Comparison of ENCODE assay signal across 10 cellular contexts in genomic region chr10:687583-688286, GRCh38. TPM values are rescaled to one million over a fixed set of nuclear protein-coding genes. Genes with fewer than 3 reads are reported as not detected.
DNase-seq lines count a peak whose midpoint lies in the region; FAIRE-seq and TF ChIP-seq lines count a peak whose summit lies in the region.
"Had no signal": no experiment of that assay in that cellular context is flagged by ENCODE, and none has a peak within 500 bp of the region (broad histone marks: within the 10 kb centered on the region; RNA-seq: fewer than 3 reads in every experiment).

No MANE protein-coding gene starts in this region.

- no peaks in the 10 kb centered on the region for H3K27me3 ChIP-seq in Caco-2 (replicated peaks; ENCODE audit: control insufficient read depth, insufficient read depth, low read length)
- no peaks in the 10 kb centered on the region for H3K27me3 ChIP-seq in hepatocyte

- no peaks in the 10 kb centered on the region for H3K9me3 Mint-ChIP-seq in Caco-2 (ENCODE audit: unreplicated experiment)
- H3K9me3 Mint-ChIP-seq: activated T-helper 17 cell treated with anti-CD3 and anti-CD28 coated beads, Interleukin-2, amount 50 U/mL, for 72 hours had no signal

- peak overlapping the region; percentile 81 for H3K4me3 Mint-ChIP-seq in Caco-2 (ENCODE audit: unreplicated experiment)
- H3K4me3 Mint-ChIP-seq: activated T-helper 17 cell treated with anti-CD3 and anti-CD28 coated beads, Interleukin-2, amount 50 U/mL, for 72 hours had no signal

- intact Hi-C loops in Caco-2 (cut with micrococcal nuclease; ENCODE audit: unreplicated experiment) = loop anchor here (1.0 kb wide), 1 partner anchor 176 kb away; no protein-coding TSS in a partner anchor

- WGBS in hepatocyte (ENCODE audit: low lambda C conversion rate, missing lambda C conversion rate) = 82% methylated on average over 19 of the region's 19 CpGs

- peaks cover 9% of the 10 kb centered on the region for H3K4me1 ChIP-seq in Caco-2
- H3K4me1 ChIP-seq in hepatocyte (ENCODE audit: insufficient read depth) = peaks cover 9% of the 10 kb centered on the region

- no peak overlapping the region for H3K9ac ChIP-seq in SK-N-MC (ENCODE audit: insufficient read length)

- H3K36me3 ChIP-seq in Caco-2 (ENCODE audit: control insufficient read depth, insufficient read depth, low read length) (no peaks in the 10 kb centered on the region), SK-N-MC (ENCODE audit: insufficient read depth, low read length) (no peaks in the 10 kb centered on the region), hepatocyte (replicated peaks; ENCODE audit: insufficient read depth, low read depth) (no peaks in the 10 kb centered on the region)

- peak overlapping the region; percentile 58; the same call in 1 of the 2 replicates for H3K4me3 ChIP-seq in Caco-2 (ENCODE audit: low read depth, low read length)
- H3K4me3 ChIP-seq in SK-N-MC = peak overlapping the region; percentile 82
- H3K4me3 ChIP-seq in hepatocyte = peak overlapping the region; percentile 89
- H3K4me3 ChIP-seq in retinal pigment epithelial cell (ENCODE audit: low read length) = peak overlapping the region; percentile 74

- H4K20me1 ChIP-seq in hepatocyte (ENCODE audit: insufficient read depth, poor library complexity, severe bottlenecking) = peaks cover 53% of the 10 kb centered on the region

- H3K4me1 Mint-ChIP-seq in Caco-2 (ENCODE audit: low read depth, unreplicated experiment) = peaks cover 14% of the 10 kb centered on the region

- BruUV-seq in Caco-2 (replicated peaks; lab: Mats Ljungman, UMichigan) = TSS peak; percentile 44

- CTCF ChIA-PET in Caco-2 (lab: Charles Lee) = interaction anchor here (1.7 kb wide), 1 partner anchor 9 kb away, joined by 4 read pairs; no protein-coding TSS in a partner anchor

- POLR2A ChIA-PET in Caco-2 (lab: Charles Lee) = no interaction called here

- TF ChIP-seq CTCF in Caco-2 (IDR thresholded peaks at IDR 0.05; ENCODE audit: insufficient read depth in 1 of 2, low read depth in 1 of 2, low read length in 1 of 2, severe bottlenecking in 1 of 2, unreplicated experiment in 1 of 2) (no peak), hepatocyte (IDR thresholded peaks at IDR 0.05; ENCODE audit: poor library complexity) (no peak), retinal pigment epithelial cell (conservative IDR thresholded peaks at IDR 0.05; ENCODE audit: low read depth, low read length) (no peak)

- no peak for DNase-seq in Caco-2
- no peak for DNase-seq in SK-N-MC (ENCODE audit: low read depth, low spot score)
- no peak for DNase-seq in hepatocyte (ENCODE audit: low spot score)
- no peak for DNase-seq in retinal pigment epithelial cell (ENCODE audit: low read depth)
- DNase-seq in RCC 7860 (ENCODE audit: low spot score) = no peak
- DNase-seq in NCI-H1436 (lab: John Stamatoyannopoulos, UW) = no peak
- DNase-seq in NCI-H1436 treated with DMSO at 0.1 percent for 48 hours (lab: John Stamatoyannopoulos, UW) = no peak
- no peak for DNase-seq in middle frontal gyrus (ENCODE audit: extremely low spot score, low spot score)
- DNase-seq: NCI-H2227 treated with DMSO at 0.1 percent for 48 hours had no signal

- H3K36me3 Mint-ChIP-seq in Caco-2 (ENCODE audit: insufficient read depth, unreplicated experiment) = no peaks in the 10 kb centered on the region

- no peak overlapping the region for H2AFZ ChIP-seq in hepatocyte

- FAIRE-seq in RCC 7860 (lab: Jason Lieb, UNC) = no peak

- no peaks in the 10 kb centered on the region for H3K9me2 ChIP-seq in hepatocyte (replicated peaks; ENCODE audit: insufficient read depth)

- H3K79me2 ChIP-seq in hepatocyte = peaks cover 62% of the 10 kb centered on the region

- H3K9me3 ChIP-seq in Caco-2 (no peaks in the 10 kb centered on the region), SK-N-MC (ENCODE audit: low read depth, low read length) (no peaks in the 10 kb centered on the region), hepatocyte (ENCODE audit: low read depth) (no peaks in the 10 kb centered on the region)

- H3K27ac Mint-ChIP-seq in Caco-2 (ENCODE audit: unreplicated experiment) = no peak overlapping the region
- H3K27ac Mint-ChIP-seq: activated T-helper 17 cell treated with anti-CD3 and anti-CD28 coated beads, Interleukin-2, amount 50 U/mL, for 72 hours had no signal

- H3K4me2 ChIP-seq in hepatocyte = peak overlapping the region; percentile 94

- H3K27ac ChIP-seq in SK-N-MC (no peak overlapping the region), hepatocyte (no peak overlapping the region)

- no peaks in the 10 kb centered on the region for H3K27me3 Mint-ChIP-seq in Caco-2 (ENCODE audit: insufficient read depth, unreplicated experiment)

RNA-seq across cellular contexts. Expression of gene DIP2C, which starts 1.7 kb away (rescaled TPM):
- 11.2 and 11.4 TPM in 2 replicates for total RNA-seq in Caco-2 (2022)
- total RNA-seq in hepatocyte = 9.9 and 12.8 TPM in 2 replicates
- polyA plus RNA-seq in hepatocyte = 11.1 and 13.2 TPM in 2 replicates
